In the genomic region with DNA sequence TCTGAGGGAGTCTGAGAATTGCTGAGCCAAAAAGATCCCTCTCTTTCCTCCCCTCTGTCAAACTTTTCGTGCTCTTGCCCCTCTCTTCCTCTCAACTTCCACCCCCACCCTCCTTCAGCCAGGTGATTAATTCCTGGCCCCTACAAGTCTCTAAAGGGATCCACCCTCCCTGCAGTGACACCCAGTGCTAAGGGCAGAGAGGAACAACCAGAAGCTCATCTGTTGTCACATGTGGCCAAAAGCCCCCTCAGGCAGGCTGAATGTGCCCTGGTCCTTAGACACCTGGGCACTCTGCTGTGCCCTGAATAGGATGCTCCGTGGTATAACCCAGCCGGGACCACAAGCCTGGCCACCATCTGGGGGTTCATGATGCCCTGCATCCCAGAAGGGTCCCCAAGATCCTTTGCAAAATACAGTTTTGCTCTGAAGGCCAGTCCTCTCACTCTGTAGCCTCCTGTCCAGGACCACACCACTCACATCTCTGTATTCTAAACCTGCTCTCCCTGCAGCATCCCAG, we compare ENCODE assay signal across 21 cellular contexts.
DNase-seq lines count a peak whose midpoint lies in the region; ATAC-seq and TF ChIP-seq lines count a peak whose summit lies in the region.
"Had no signal": no experiment of that assay in that cellular context is flagged by ENCODE, and none has a peak within 500 bp of the region (broad histone marks: within the 10 kb centered on the region; RNA-seq: fewer than 3 reads in every experiment).

No MANE protein-coding gene starts in this region.

- peak in 1 of 2 donors; percentile 16 for ATAC-seq in stimulated activated naive B cell treated with anti-CD40 and anti-IgM and Interleukin-4, amounts not matched to agents 10 μg/mL and 1 μg/mL and 100 μg/mL, for 72 hours (replicated peaks)
- ATAC-seq in lower lobe of right lung (no peak), left lobe of liver (no peak)
- ATAC-seq: PC-3 had no signal

- no TSS peak for BruUV-seq in OCI-LY7 (replicated peaks; lab: Mats Ljungman, UMichigan)

- H3K36me3 ChIP-seq in OCI-LY7 (ENCODE audit: insufficient read depth, low read length) = no peaks in the 10 kb centered on the region
- H3K36me3 ChIP-seq in lower lobe of right lung = no peaks in the 10 kb centered on the region

- no peaks in the 10 kb centered on the region for H3K9me2 ChIP-seq in OCI-LY7 (ENCODE audit: insufficient read depth, low read length)

- H3K27ac Mint-ChIP-seq in stimulated activated naive B cell treated with anti-CD40 and anti-IgM and Interleukin-4, amounts not matched to agents 10 μg/mL and 1 μg/mL and 100 μg/mL, for 72 hours = peak overlapping the region; percentile 33

- H3K4me3 Mint-ChIP-seq in stimulated activated naive B cell treated with anti-CD40 and anti-IgM and Interleukin-4, amounts not matched to agents 10 μg/mL and 1 μg/mL and 100 μg/mL, for 72 hours = peak overlapping the region in 1 of 2 donors; percentile 47

- intact Hi-C loops in OCI-LY7 (cut with micrococcal nuclease; ENCODE audit: unreplicated experiment) = loop anchor here (1.0 to 10.0 kb wide), 3 partner anchors 33 to 434 kb away; no protein-coding TSS in a partner anchor
- intact Hi-C loops in lower lobe of right lung (cut with DNase I) = no loop called here

- no peaks in the 10 kb centered on the region for H3K27me3 Mint-ChIP-seq in stimulated activated naive B cell treated with anti-CD40 and anti-IgM and Interleukin-4, amounts not matched to agents 10 μg/mL and 1 μg/mL and 100 μg/mL, for 72 hours

- CTCF ChIA-PET in OCI-LY7 (lab: Charles Lee; ENCODE audit: unreplicated experiment) = interaction anchor here (0.7 to 1.3 kb wide), 5 partner anchors 15 to 260 kb away, joined by 3 to 11 read pairs (median 7); no protein-coding TSS in a partner anchor

- H3K9me3 ChIP-seq in OCI-LY7 (ENCODE audit: low read length) (no peaks in the 10 kb centered on the region), lower lobe of right lung (no peaks in the 10 kb centered on the region)

- no peaks in the 10 kb centered on the region for H3K36me3 Mint-ChIP-seq in stimulated activated naive B cell treated with anti-CD40 and anti-IgM and Interleukin-4, amounts not matched to agents 10 μg/mL and 1 μg/mL and 100 μg/mL, for 72 hours

- POLR2A ChIA-PET in OCI-LY7 (lab: Charles Lee) = interaction anchor here (0.6 to 5.4 kb wide), 19 partner anchors 11 to 227 kb away, joined by 3 to 80 read pairs (median 5); no protein-coding TSS in a partner anchor

- H3K4me3 ChIP-seq in OCI-LY7 (ENCODE audit: low read depth, low read length, poor library complexity, severe bottlenecking) (peak overlapping the region; percentile 47), lower lobe of right lung (no peak overlapping the region)

- no peaks in the 10 kb centered on the region for H3K9me3 Mint-ChIP-seq in stimulated activated naive B cell treated with anti-CD40 and anti-IgM and Interleukin-4, amounts not matched to agents 10 μg/mL and 1 μg/mL and 100 μg/mL, for 72 hours

- peak overlapping the region; percentile 79 for H3K4me2 ChIP-seq in OCI-LY7 (ENCODE audit: low read length)

- peak overlapping the region; percentile 84 for H2AFZ ChIP-seq in OCI-LY7 (ENCODE audit: low read length)

- TF ChIP-seq CTCF in OCI-LY7 (conservative IDR thresholded peaks at IDR 0.05; ENCODE audit: low read length) = peak; percentile 13; the same call in 1 of the 2 replicates
- TF ChIP-seq CTCF in lower lobe of right lung (IDR thresholded peaks at IDR 0.05) = no peak

- H3K27ac ChIP-seq in OCI-LY7 (ENCODE audit: low read depth, low read length, poor library complexity, severe bottlenecking) (peak overlapping the region; percentile 92), lower lobe of right lung (no peak overlapping the region)
- H3K27ac ChIP-seq: 22Rv1 had no signal

- H3K79me2 ChIP-seq in OCI-LY7 (ENCODE audit: insufficient read depth, low read depth, low read length) = no peaks in the 10 kb centered on the region

- H3K27me3 ChIP-seq in lower lobe of right lung (ENCODE audit: low read depth) = no peaks in the 10 kb centered on the region

- peaks cover 74% of the 10 kb centered on the region for H3K4me1 ChIP-seq in OCI-LY7 (ENCODE audit: insufficient read depth, low read length, poor library complexity, severe bottlenecking)
- H3K4me1 ChIP-seq in lower lobe of right lung = peaks cover 7% of the 10 kb centered on the region

- no peaks in the 10 kb centered on the region for H4K20me1 ChIP-seq in OCI-LY7 (ENCODE audit: insufficient read depth, low read length)

- DNase-seq in NCI-H82 (lab: John Stamatoyannopoulos, UW) (peak; percentile 34), NCI-H82 treated with DMSO at 0.1 percent for 48 hours (lab: John Stamatoyannopoulos, UW; ENCODE audit: unreplicated experiment) (no peak), OCI-LY7 (ENCODE audit: low spot score) (peak; percentile 75), islet precursor cell (peak; percentile 43), lower lobe of right lung (no peak), left lobe of liver (ENCODE audit: low spot score) (no peak), AML-193 (lab: John Stamatoyannopoulos, UW) (no peak)
- no peak for DNase-seq in stimulated activated naive B cell treated with anti-CD40 and anti-IgM and Interleukin-4, amounts not matched to agents 10 μg/mL and 1 μg/mL and 100 μg/mL, for 72 hours
- DNase-seq: ACHN, C1 segment of cervical spinal cord, DMS53, KBM-7, NCI-H1105, NCI-H2029 treated with DMSO at 0.1 percent for 48 hours, NCI-H226, NCI-H510A treated with DMSO at 0.1 percent for 48 hours, NCI-H774, PC-3, RPMI8226, SW 1271 had no signal

- H3K4me1 Mint-ChIP-seq in stimulated activated naive B cell treated with anti-CD40 and anti-IgM and Interleukin-4, amounts not matched to agents 10 μg/mL and 1 μg/mL and 100 μg/mL, for 72 hours = peaks cover 46 to 73% of the 10 kb centered on the region in 2 donors

Comparison
In these comparisons a context has a peak if more than half of its experiments do, and no peak if none do; other contexts are left out.
1. DNase-seq: peak in NCI-H82 (single experiment), OCI-LY7 (single experiment) and islet precursor cell (single experiment); none in NCI-H82 treated with DMSO at 0.1 percent for 48 hours (single experiment), stimulated activated naive B cell treated with anti-CD40 and anti-IgM and Interleukin-4, amounts not matched to agents 10 μg/mL and 1 μg/mL and 100 μg/mL, for 72 hours (single experiment), lower lobe of right lung (single experiment), left lobe of liver (single experiment) and AML-193 (0 of 2).